In genomic region chr4:18077808-18078207, GRCh38 we compare ENCODE assay signal across 17 cellular contexts.
"Had no signal": no experiment of that assay in that cellular context is flagged by ENCODE, and none has a peak within 500 bp of the region (broad histone marks: within the 10 kb centered on the region; RNA-seq: fewer than 3 reads in every experiment).

No MANE protein-coding gene starts in this region.

- H3K27ac ChIP-seq: ascending aorta, breast epithelium, psoas muscle, thyroid gland had no signal

- H3K9me3 ChIP-seq: ascending aorta, breast epithelium, psoas muscle, thyroid gland had no signal

- H3K4me3 ChIP-seq: ascending aorta, breast epithelium, lung, psoas muscle, thyroid gland had no signal

- H3K27me3 ChIP-seq: ascending aorta, breast epithelium, thyroid gland had no signal

- H3K4me1 ChIP-seq: ascending aorta, breast epithelium, psoas muscle, thyroid gland had no signal

- DNase-seq: activated CD4-positive, alpha-beta T cell treated with anti-CD3 and anti-CD28 coated beads for 1 hour; activated CD4-positive, alpha-beta T cell treated with anti-CD3 and anti-CD28 coated beads, Interleukin-2, amount 50 U/mL, for 4 hours; activated naive CD4-positive, alpha-beta T cell treated with Interleukin-2 at 50 U/mL for 16 hours; activated naive CD8-positive, alpha-beta T cell treated with anti-CD3 and anti-CD28 coated beads, Interleukin-2, amount 50 U/mL, for 24 hours; cerebellar nuclear complex; erythroblast; midbrain; psoas muscle; stimulated activated CD4-positive, alpha-beta T cell treated with anti-CD3 and anti-CD28 coated beads, Interleukin-12 subunit alpha, Interleukin-12 subunit beta, amount 100 ng/mL, for 4 hours; stimulated activated CD4-positive, alpha-beta T cell treated with anti-CD3 and anti-CD28 coated beads, Interleukin-2, amount 100 ng/mL, for 24 hours; T-helper 9 cell; thyroid gland had no signal

- FAIRE-seq: islet of Langerhans had no signal

- H3K36me3 ChIP-seq: ascending aorta, breast epithelium, thyroid gland had no signal

- ATAC-seq: activated naive CD8-positive, alpha-beta T cell treated with anti-CD3 and anti-CD28 coated beads, Interleukin-2, amount 50 U/mL, for 24 hours; activated T-helper 17 cell treated with anti-CD3 and anti-CD28 coated beads, Interleukin-2, amount 50 U/mL, for 72 hours; psoas muscle had no signal
